8 cellular contexts compared by ENCODE assay signal in the genomic region with DNA sequence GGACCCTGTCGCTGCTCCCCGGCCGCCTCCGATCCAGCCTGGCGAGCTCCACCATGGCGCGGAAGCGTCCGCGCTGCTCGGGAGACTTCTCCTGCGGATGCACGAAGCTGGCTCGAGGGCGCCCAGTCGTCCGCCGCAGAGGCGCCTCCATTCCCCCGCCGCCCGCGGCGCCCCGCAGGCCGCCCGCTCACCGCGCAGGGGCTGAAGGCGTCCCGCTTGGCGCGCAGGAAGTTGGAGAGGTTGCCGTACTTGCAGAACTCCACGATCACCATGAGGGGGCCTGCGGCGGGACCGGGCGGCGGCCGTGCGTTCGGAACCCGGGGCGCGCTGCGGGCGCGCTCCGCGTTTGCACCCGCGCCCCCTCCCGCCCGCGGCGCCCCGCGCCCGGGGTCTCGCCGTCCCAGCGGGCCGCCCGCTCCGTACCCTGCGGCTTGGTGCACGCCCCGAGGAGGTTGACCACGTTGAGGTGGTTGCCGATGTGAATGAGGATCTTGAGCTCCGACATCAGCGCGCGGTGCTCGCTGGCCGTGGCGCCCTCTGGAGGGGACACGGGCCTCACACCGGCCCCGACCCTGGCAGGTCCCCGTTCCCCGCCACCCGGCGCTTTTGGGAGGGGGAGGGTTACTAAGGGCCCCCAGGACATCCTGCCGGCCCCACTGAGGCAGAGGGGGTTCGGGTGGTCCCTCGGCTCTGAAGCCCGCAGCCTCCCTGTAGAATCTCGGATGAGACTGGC. TPM values are rescaled to one million over a fixed set of nuclear protein-coding genes. Genes with fewer than 3 reads are reported as not detected.
A peak's percentile ranks its signal among the peaks of the same experiment; 100 is the strongest.
DNase-seq lines count a peak whose midpoint lies in the region; ATAC-seq, FAIRE-seq and TF ChIP-seq lines count a peak whose summit lies in the region.

No MANE protein-coding gene starts in this region.

- H3K4me3 Mint-ChIP-seq in activated CD4-positive, alpha-beta memory T cell treated with anti-CD3 and anti-CD28 coated beads, Interleukin-2, amount 10 ng/mL, durations not matched to agents 7 days and 5 days = no peak overlapping the region

- no peak for TF ChIP-seq EP300 in A549 (IDR thresholded peaks at IDR 0.05)

- TF ChIP-seq RAD21 in A549 (conservative IDR thresholded peaks at IDR 0.05 in 1 of 2, IDR thresholded peaks at IDR 0.05 in 1 of 2) = peak in 1 of 2 experiments; percentile 41; a peak in 3 of 5 replicates

- H3K36me3 Mint-ChIP-seq in activated CD4-positive, alpha-beta memory T cell treated with anti-CD3 and anti-CD28 coated beads, Interleukin-2, amount 10 ng/mL, durations not matched to agents 7 days and 5 days (ENCODE audit: low read depth) = no peaks in the 10 kb centered on the region

- ATAC-seq in A549 = peak; percentile 85 to 91
- peak; percentile 72 for ATAC-seq in HG03103 (IDR thresholded peaks at IDR 0.05; ENCODE audit: low read depth, unreplicated experiment)
- no peak for ATAC-seq in HG03439 (IDR thresholded peaks at IDR 0.05; ENCODE audit: unreplicated experiment)
- no peak for ATAC-seq in GM19397 (IDR thresholded peaks at IDR 0.05; ENCODE audit: unreplicated experiment)

- peak; percentile 90 for TF ChIP-seq CTCF in A549 (IDR thresholded peaks at IDR 0.05)

- no peaks in the 10 kb centered on the region for H3K9me3 ChIP-seq in A549

- 1% methylated on average over 42 of the region's 90 CpGs for WGBS in A549 (ENCODE audit: missing lambda C conversion rate)

- DNase-seq in A549 (ENCODE audit: low read depth in 1 of 2, low spot score in 1 of 2) (peak; percentile 81 to 83), foreskin melanocyte (peak; percentile 27), GDM1 (lab: John Stamatoyannopoulos, UW) (no peak)
- DNase-seq in activated CD4-positive, alpha-beta memory T cell treated with anti-CD3 and anti-CD28 coated beads, Interleukin-2, amount 10 ng/mL, durations not matched to agents 7 days and 5 days = peak; percentile 40
- DNase-seq in stimulated activated CD4-positive, alpha-beta T cell treated with anti-CD3 and anti-CD28 coated beads, Interleukin-15, amount 100 ng/mL, for 24 hours = peak; percentile 69

- CTCF ChIA-PET in A549 (lab: Yijun Ruan, JAX) = interaction anchor here (0.5 to 1.9 kb wide), 43 partner anchors 7 to 657 kb away, joined by 3 to 32 read pairs (median 4); partner anchors contain the start of gene RASGEF1C
- CTCF ChIA-PET in activated CD4-positive, alpha-beta memory T cell treated with anti-CD3 and anti-CD28 coated beads, Interleukin-2, amount 10 ng/mL, durations not matched to agents 7 days and 5 days (lab: Charles Lee) = interaction anchor here (1.0 to 1.4 kb wide), 3 partner anchors 12 to 102 kb away, joined by 3 to 5 read pairs (median 3); no protein-coding TSS in a partner anchor

- H3K4me2 ChIP-seq in A549 = peak overlapping the region; percentile 92

- peak overlapping the region; percentile 75 to 87 for H3K27ac ChIP-seq in A549

- peaks cover 3% of the 10 kb centered on the region for H3K27me3 Mint-ChIP-seq in activated CD4-positive, alpha-beta memory T cell treated with anti-CD3 and anti-CD28 coated beads, Interleukin-2, amount 10 ng/mL, durations not matched to agents 7 days and 5 days

- H3K4me3 ChIP-seq in A549 = peak overlapping the region; percentile 59

- no peak for FAIRE-seq in A549 (lab: Jason Lieb, UNC)

- no peaks in the 10 kb centered on the region for H3K4me1 ChIP-seq in A549

- no peak overlapping the region for H3K27ac Mint-ChIP-seq in activated CD4-positive, alpha-beta memory T cell treated with anti-CD3 and anti-CD28 coated beads, Interleukin-2, amount 10 ng/mL, durations not matched to agents 7 days and 5 days

- no peaks in the 10 kb centered on the region for H3K9me3 Mint-ChIP-seq in activated CD4-positive, alpha-beta memory T cell treated with anti-CD3 and anti-CD28 coated beads, Interleukin-2, amount 10 ng/mL, durations not matched to agents 7 days and 5 days

- peaks cover 2% of the 10 kb centered on the region for H3K4me1 Mint-ChIP-seq in activated CD4-positive, alpha-beta memory T cell treated with anti-CD3 and anti-CD28 coated beads, Interleukin-2, amount 10 ng/mL, durations not matched to agents 7 days and 5 days

- POLR2A ChIA-PET in A549 (lab: Yijun Ruan, JAX) = no interaction called here
- POLR2A ChIA-PET in activated CD4-positive, alpha-beta memory T cell treated with anti-CD3 and anti-CD28 coated beads, Interleukin-2, amount 10 ng/mL, durations not matched to agents 7 days and 5 days (lab: Charles Lee) = no interaction called here

- no peak; the same call in 1 of the 2 replicates for TF ChIP-seq POLR2A in A549 (IDR thresholded peaks at IDR 0.05; ENCODE audit: low read length)

TF ChIP-seq in A549, 52 proteins besides CTCF, POLR2A, EP300 and RAD21:
- TF ChIP-seq E2F6 (IDR thresholded peaks at IDR 0.05; ENCODE audit: borderline replicate concordance, low read depth) (peak; percentile 63), PHF8 (IDR thresholded peaks at IDR 0.05; ENCODE audit: borderline replicate concordance, low read depth) (peak; percentile 23; the same call in 1 of the 2 replicates), SMC3 (IDR thresholded peaks at IDR 0.05) (peak; percentile 34; the same call in 1 of the 3 replicates), KDM5A (IDR thresholded peaks at IDR 0.05) (no peak), HMGXB4 (CRISPR knock-in tag; IDR thresholded peaks at IDR 0.05; ENCODE audit: borderline replicate concordance) (no peak), HDAC2 (IDR thresholded peaks at IDR 0.05) (peak; percentile 81), MAFK (IDR thresholded peaks at IDR 0.05; ENCODE audit: partially characterized antibody) (no peak), FOSB (CRISPR knock-in tag; IDR thresholded peaks at IDR 0.05) (no peak)
- TF ChIP-seq, protein P1, sequence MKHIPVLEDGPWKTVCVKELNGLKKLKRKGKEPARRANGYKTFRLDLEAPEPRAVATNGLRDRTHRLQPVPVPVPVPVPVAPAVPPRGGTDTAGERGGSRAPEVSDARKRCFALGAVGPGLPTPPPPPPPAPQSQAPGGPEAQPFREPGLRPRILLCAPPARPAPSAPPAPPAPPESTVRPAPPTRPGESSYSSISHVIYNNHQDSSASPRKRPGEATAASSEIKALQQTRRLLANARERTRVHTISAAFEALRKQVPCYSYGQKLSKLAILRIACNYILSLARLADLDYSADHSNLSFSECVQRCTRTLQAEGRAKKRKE (CRISPR knock-in tag; IDR thresholded peaks at IDR 0.05; ENCODE audit: low read depth) = no peak

RNA-seq across cellular contexts. Expression of gene SCGB3A1, which starts 27.7 kb away (rescaled TPM):
- polyA plus RNA-seq in A549 (2011; rRNA removed) (not detected in 2 replicates), A549 (2017; fragmentation: RNase III; extraction: RNeasy Plus Mini Kit Qiagen cat#74134 plus additional on column Dnase treatment) (not detected in 3 replicates)
- polyA plus RNA-seq in A549 (2012; cell fraction: cytosol; rRNA removed) = not detected in 2 replicates
- polyA plus RNA-seq in A549 (2012; cell fraction: nucleus; rRNA removed) = not detected in 2 replicates
- polyA minus RNA-seq in A549 (2011; rRNA and poly(A)+ RNA removed) = not detected in 2 replicates
- not detected for total RNA-seq in activated CD4-positive, alpha-beta memory T cell treated with anti-CD3 and anti-CD28 coated beads, Interleukin-2, amount 10 ng/mL, durations not matched to agents 7 days and 5 days

RNA-seq across cellular contexts. Expression of gene FLT4, which starts 30.4 kb away (rescaled TPM):
- 1.7 and 2.0 TPM in 2 replicates for polyA plus RNA-seq in A549 (2011; rRNA removed)
- polyA plus RNA-seq in A549 (2012; cell fraction: cytosol; rRNA removed) = 4.2 and 5.2 TPM in 2 replicates
- polyA plus RNA-seq in A549 (2012; cell fraction: nucleus; rRNA removed) = 17.4 and 22.7 TPM in 2 replicates
- polyA plus RNA-seq in A549 (2017; fragmentation: RNase III; extraction: RNeasy Plus Mini Kit Qiagen cat#74134 plus additional on column Dnase treatment) = 2.1 to 3.0 TPM (median 2.6 TPM) in 3 replicates
- polyA minus RNA-seq in A549 (2011; rRNA and poly(A)+ RNA removed) = 2.5 and 4.5 TPM in 2 replicates
- under 1 TPM; 0.38 to 0.45 TPM for total RNA-seq in activated CD4-positive, alpha-beta memory T cell treated with anti-CD3 and anti-CD28 coated beads, Interleukin-2, amount 10 ng/mL, durations not matched to agents 7 days and 5 days

Comparison
In these comparisons a context has a peak if more than half of its experiments do, and no peak if none do; other contexts are left out.
1. ATAC-seq: peak in A549 (2 of 2) and HG03103 (single experiment); none in HG03439 (single experiment) and GM19397 (single experiment).